In genomic region chr4:24274401-24275035, GRCh38 we compare ENCODE assay signal across 27 cellular contexts.
DNase-seq lines count a peak whose midpoint lies in the region; ATAC-seq, FAIRE-seq and TF ChIP-seq lines count a peak whose summit lies in the region.
"Had no signal": no experiment of that assay in that cellular context is flagged by ENCODE, and none has a peak within 500 bp of the region (broad histone marks: within the 10 kb centered on the region; RNA-seq: fewer than 3 reads in every experiment).

No MANE protein-coding gene starts in this region.

- H2AFZ ChIP-seq in keratinocyte (ENCODE audit: control insufficient read depth, low read length) (peak overlapping the region; percentile 76), SK-N-SH (ENCODE audit: low read depth) (no peak overlapping the region)
- H2AFZ ChIP-seq: hepatocyte had no signal

- CTCF ChIA-PET in SK-N-SH (lab: Yijun Ruan, JAX), result no interaction called here

- H3K27ac ChIP-seq in endodermal cell (ENCODE audit: low read depth, low read length) (no peak overlapping the region), keratinocyte (ENCODE audit: control insufficient read depth, insufficient read depth, low read length) (peak overlapping the region; percentile 42), SK-N-SH (ENCODE audit: low read depth in 2 of 2, low read length in 1 of 2) (no peak overlapping the region)
- H3K27ac ChIP-seq: colonic mucosa, hepatocyte, sigmoid colon had no signal

- H4K20me1 ChIP-seq in keratinocyte (ENCODE audit: control insufficient read depth, extremely low read depth, insufficient read depth, low read length) (no peaks in the 10 kb centered on the region), SK-N-SH (ENCODE audit: insufficient read depth) (no peaks in the 10 kb centered on the region)

- H3K4me3 ChIP-seq in AG10803 (ENCODE audit: low read length) (no peak overlapping the region), MG63 (no peak overlapping the region), endodermal cell (ENCODE audit: low read length) (no peak overlapping the region), keratinocyte (ENCODE audit: control insufficient read depth in 2 of 3, extremely low read depth in 1 of 3, insufficient read depth in 2 of 3, low read depth in 1 of 3, low read length in 3 of 3) (no peak overlapping the region), SK-N-SH (ENCODE audit: low read depth in 2 of 2, low read length in 1 of 2) (no peak overlapping the region)
- H3K4me3 ChIP-seq: colonic mucosa, hepatocyte, sigmoid colon had no signal

- H3K79me2 ChIP-seq in keratinocyte (ENCODE audit: control insufficient read depth, insufficient read depth, low read length) (no peaks in the 10 kb centered on the region), SK-N-SH (ENCODE audit: insufficient read depth) (no peaks in the 10 kb centered on the region)
- H3K79me2 ChIP-seq: hepatocyte had no signal

- H3K4me1 Mint-ChIP-seq in endodermal cell, result peaks cover 20% of the 10 kb centered on the region
- H3K4me1 Mint-ChIP-seq: activated naive CD4-positive, alpha-beta T cell treated with anti-CD3 and anti-CD28 coated beads, Interleukin-2, amount 50 U/mL, for 24 hours; nephron; T-helper 17 cell had no signal

- no peaks in the 10 kb centered on the region for H3K36me3 Mint-ChIP-seq in endodermal cell (ENCODE audit: low read depth)
- H3K36me3 Mint-ChIP-seq: activated naive CD4-positive, alpha-beta T cell treated with anti-CD3 and anti-CD28 coated beads, Interleukin-2, amount 50 U/mL, for 24 hours had no signal

- no peak for TF ChIP-seq CTCF in AG10803 (conservative IDR thresholded peaks at IDR 0.05; ENCODE audit: low read length)
- no peak for TF ChIP-seq CTCF in endodermal cell (conservative IDR thresholded peaks at IDR 0.05)
- no peak for TF ChIP-seq CTCF in keratinocyte (optimal IDR thresholded peaks at IDR 0.05 in 1 of 3, IDR thresholded peaks at IDR 0.05 in 1 of 3, conservative IDR thresholded peaks at IDR 0.05 in 1 of 3; ENCODE audit: extremely low read depth in 1 of 3, insufficient read depth in 2 of 3, low read length in 3 of 3)
- no peak for TF ChIP-seq CTCF in SK-N-SH (IDR thresholded peaks at IDR 0.05)

- H3K9me2 ChIP-seq in SK-N-SH, result no peaks in the 10 kb centered on the region

- H3K9me3 Mint-ChIP-seq in endodermal cell, result no peaks in the 10 kb centered on the region
- H3K9me3 Mint-ChIP-seq: activated naive CD4-positive, alpha-beta T cell treated with anti-CD3 and anti-CD28 coated beads, Interleukin-2, amount 50 U/mL, for 24 hours; activated T-cell treated with anti-CD3 and anti-CD28 coated beads, Interleukin-2, amount 50 U/mL, for 72 hours; nephron had no signal

- dilution Hi-C loops in keratinocyte (cut with MboI; ENCODE audit: extremely low pct_ligation_motif_present, low sequenced_read_pairs), result no loop called here

- WGBS in endodermal cell (ENCODE audit: insufficient coverage in 1 of 2, insufficient read length in 1 of 2), 2 experiments, result 93 to 100% methylated on average over 1 to 4 of the region's 4 CpGs
- 52% methylated on average over 4 of the region's 4 CpGs for WGBS in SK-N-SH (ENCODE audit: low lambda C conversion rate)

- no peak overlapping the region for H3K4me3 Mint-ChIP-seq in endodermal cell
- H3K4me3 Mint-ChIP-seq: activated naive CD4-positive, alpha-beta T cell treated with anti-CD3 and anti-CD28 coated beads, Interleukin-2, amount 50 U/mL, for 24 hours; activated T-cell treated with anti-CD3 and anti-CD28 coated beads, Interleukin-2, amount 50 U/mL, for 72 hours; nephron; T-helper 17 cell had no signal

- no peak for ATAC-seq in HG03045 (IDR thresholded peaks at IDR 0.05; ENCODE audit: unreplicated experiment)
- ATAC-seq: activated T-cell treated with anti-CD3 and anti-CD28 coated beads, Interleukin-2, amount 50 U/mL, for 72 hours; left ventricle myocardium superior; T-helper 17 cell had no signal

- H3K9ac ChIP-seq in endodermal cell (ENCODE audit: extremely low read depth, low read length, poor library complexity, severe bottlenecking) (no peak overlapping the region), keratinocyte (ENCODE audit: control insufficient read depth, extremely low read depth, insufficient read depth, low read length) (no peak overlapping the region), SK-N-SH (no peak overlapping the region)

- no peaks in the 10 kb centered on the region for H3K27me3 ChIP-seq in MG63
- H3K27me3 ChIP-seq in endodermal cell (ENCODE audit: control insufficient read depth, insufficient read depth, low read length, poor library complexity, severe bottlenecking), result no peaks in the 10 kb centered on the region
- H3K27me3 ChIP-seq in keratinocyte (ENCODE audit: control insufficient read depth, extremely low read depth, insufficient read depth, low read length), result no peaks in the 10 kb centered on the region
- H3K27me3 ChIP-seq in SK-N-SH (ENCODE audit: insufficient read depth), result no peaks in the 10 kb centered on the region
- H3K27me3 ChIP-seq: colonic mucosa, hepatocyte, sigmoid colon had no signal

- no peaks in the 10 kb centered on the region for H3F3A ChIP-seq in SK-N-SH (replicated peaks; ENCODE audit: insufficient read depth)

- H3K36me3 ChIP-seq in MG63 (no peaks in the 10 kb centered on the region), endodermal cell (ENCODE audit: control insufficient read depth, insufficient read depth, low read length) (no peaks in the 10 kb centered on the region), keratinocyte (ENCODE audit: control insufficient read depth in 2 of 2, extremely low read depth in 1 of 2, insufficient read depth in 2 of 2, low read length in 2 of 2) (no peaks in the 10 kb centered on the region), SK-N-SH (replicated peaks in 1 of 2; ENCODE audit: control insufficient read depth in 1 of 2, insufficient read depth in 2 of 2, low read length in 1 of 2) (no peaks in the 10 kb centered on the region)
- H3K36me3 ChIP-seq: colonic mucosa, sigmoid colon had no signal

- H3K9me1 ChIP-seq in keratinocyte (ENCODE audit: control insufficient read depth, extremely low read depth, insufficient read depth, low read length), result no peaks in the 10 kb centered on the region

- TF ChIP-seq RAD21 in SK-N-SH (IDR thresholded peaks at IDR 0.05; ENCODE audit: low read length), result no peak

- FAIRE-seq in keratinocyte (lab: Jason Lieb, UNC), result no peak
- FAIRE-seq: frontal cortex, GM18507, RCC 7860 had no signal

- no peaks in the 10 kb centered on the region for H3K27me3 Mint-ChIP-seq in endodermal cell (ENCODE audit: insufficient read depth)
- H3K27me3 Mint-ChIP-seq: T-helper 17 cell had no signal

- H3K4me1 ChIP-seq in endodermal cell (ENCODE audit: control insufficient read depth, insufficient read depth, low read length) (peaks cover under 1% of the 10 kb centered on the region), keratinocyte (ENCODE audit: control insufficient read depth, extremely low read depth, insufficient read depth, low read length) (peaks cover 22% of the 10 kb centered on the region), SK-N-SH (ENCODE audit: control insufficient read depth in 1 of 2, insufficient read depth in 2 of 2, low read depth in 1 of 2, low read length in 1 of 2) (no peaks in the 10 kb centered on the region)
- H3K4me1 ChIP-seq: colonic mucosa had no signal

- H3K4me2 ChIP-seq in keratinocyte (ENCODE audit: control insufficient read depth, extremely low read depth, insufficient read depth, low read depth, low read length), result peak overlapping the region; percentile 40
- H3K4me2 ChIP-seq in SK-N-SH, result no peak overlapping the region
- H3K4me2 ChIP-seq: hepatocyte had no signal

- H3K9me3 ChIP-seq in MG63 (no peaks in the 10 kb centered on the region), endodermal cell (ENCODE audit: control insufficient read depth, low read length) (no peaks in the 10 kb centered on the region), keratinocyte (ENCODE audit: control insufficient read depth, low read depth, low read length) (no peaks in the 10 kb centered on the region), SK-N-SH (no peaks in the 10 kb centered on the region)
- H3K9me3 ChIP-seq: colonic mucosa, sigmoid colon had no signal

- DNase-seq in AG10803 (ENCODE audit: low read depth) (peak; percentile 11), MG63 (peak; percentile 49), endodermal cell (peak; percentile 18), keratinocyte (ENCODE audit: low read depth, low spot score) (peak; percentile 28), SK-N-SH (no peak), NCI-H1930 (lab: John Stamatoyannopoulos, UW) (no peak), SHP77 treated with DMSO at 0.1 percent for 48 hours (lab: John Stamatoyannopoulos, UW) (no peak)
- DNase-seq: activated CD4-positive, alpha-beta T cell treated with anti-CD3 and anti-CD28 coated beads for 48 hours; activated T-cell treated with anti-CD3 and anti-CD28 coated beads, Interleukin-2, amount 50 U/mL, for 72 hours; aorta; C1 segment of cervical spinal cord; colonic mucosa; H7; Karpas-422; left ventricle myocardium superior; NCI-H1105; NCI-H510A treated with DMSO at 0.1 percent for 48 hours; sigmoid colon; substantia nigra; T-helper 17 cell had no signal

- TF ChIP-seq EP300 in SK-N-SH (IDR thresholded peaks at IDR 0.05; ENCODE audit: borderline replicate concordance in 1 of 2, low read depth in 1 of 2, low read length in 1 of 2), result no peak

- POLR2A ChIA-PET in SK-N-SH (lab: Yijun Ruan, JAX), result no interaction called here

- H3K27ac Mint-ChIP-seq in endodermal cell, result no peak overlapping the region
- H3K27ac Mint-ChIP-seq: activated naive CD4-positive, alpha-beta T cell treated with anti-CD3 and anti-CD28 coated beads, Interleukin-2, amount 50 U/mL, for 24 hours; activated T-cell treated with anti-CD3 and anti-CD28 coated beads, Interleukin-2, amount 50 U/mL, for 72 hours; nephron; T-helper 17 cell had no signal

TF ChIP-seq in SK-N-SH, 30 proteins besides CTCF, POLR2A, EP300 and RAD21 (continues in another document):
- TF ChIP-seq USF2 (IDR thresholded peaks at IDR 0.05; ENCODE audit: borderline replicate concordance, low read depth, low read length), result no peak
- no peak for TF ChIP-seq CHD2 (IDR thresholded peaks at IDR 0.05; ENCODE audit: low read length, partially characterized antibody)
- TF ChIP-seq FOSL2 (IDR thresholded peaks at IDR 0.05; ENCODE audit: borderline replicate concordance, low read depth), result no peak

Comparison
In these comparisons a context has a peak if more than half of its experiments do, and no peak if none do; other contexts are left out.
1. DNase-seq: peak in AG10803 (single experiment), MG63 (single experiment), endodermal cell (single experiment) and keratinocyte (single experiment); none in SK-N-SH (single experiment), NCI-H1930 (0 of 2) and SHP77 treated with DMSO at 0.1 percent for 48 hours (single experiment).